ENCODE assay signal across 8 cellular contexts in genomic region chr11:96390403-96390830, GRCh38. TPM values are rescaled to one million over a fixed set of nuclear protein-coding genes. Genes with fewer than 3 reads are reported as not detected.
A peak's percentile ranks its signal among the peaks of the same experiment; 100 is the strongest.
DNase-seq lines count a peak whose midpoint lies in the region; ATAC-seq and TF ChIP-seq lines count a peak whose summit lies in the region.

No MANE protein-coding gene starts in this region.

- POLR2A ChIA-PET in A673 (lab: Charles Lee; ENCODE audit: low non-redundant PET) (no interaction called here), HCT116 (lab: Charles Lee) (interaction anchor here (1.1 to 1.2 kb wide), 2 partner anchors 465 to 1238 kb away, joined by 3 to 4 read pairs; no protein-coding TSS in a partner anchor)

- no peaks in the 10 kb centered on the region for H3K9me3 ChIP-seq in A673 (ENCODE audit: low read depth, low read length, poor library complexity, severe bottlenecking)
- no peaks in the 10 kb centered on the region for H3K9me3 ChIP-seq in HCT116 (ENCODE audit: control insufficient read depth in 1 of 2, insufficient read depth in 1 of 2, low read depth in 1 of 2, low read length in 2 of 2)
- H3K9me3 ChIP-seq in stomach smooth muscle (ENCODE audit: control insufficient read depth in 2 of 2, low read length in 2 of 2): no peaks in the 10 kb centered on the region

- H3K4me2 ChIP-seq in HCT116 (ENCODE audit: low read length): peak overlapping the region; percentile 93

- H3K4me1 ChIP-seq in A673 (ENCODE audit: insufficient read depth, low read length, poor library complexity, severe bottlenecking) (peaks cover 19% of the 10 kb centered on the region), HCT116 (ENCODE audit: control insufficient read depth in 1 of 2, insufficient read depth in 2 of 2, low read length in 2 of 2) (peaks cover 3 to 17% of the 10 kb centered on the region in 2 experiments; a peak in 2 of 4 replicates), stomach smooth muscle (ENCODE audit: control insufficient read depth, insufficient read depth, low read length) (peaks cover 6% of the 10 kb centered on the region)

- no peak for DNase-seq in A673 (ENCODE audit: low spot score)
- DNase-seq in HCT116 (ENCODE audit: low read depth, low spot score): no peak
- peak; percentile 76 for DNase-seq in amniotic epithelial cell (ENCODE audit: low read depth)
- no peak for DNase-seq in immature natural killer cell
- DNase-seq in G401 (ENCODE audit: low spot score): no peak

- no peak for TF ChIP-seq CTCF in A673 (conservative IDR thresholded peaks at IDR 0.05; ENCODE audit: low read depth, low read length)
- no peak for TF ChIP-seq CTCF in HCT116 (IDR thresholded peaks at IDR 0.05 in 2 of 3, conservative IDR thresholded peaks at IDR 0.05 in 1 of 3; ENCODE audit: borderline replicate concordance in 1 of 3, insufficient read depth in 1 of 3, low read depth in 2 of 3, low read length in 2 of 3)

- peak overlapping the region; percentile 84 to 93 (median 90) for H3K27ac Mint-ChIP-seq in immature natural killer cell

- H3K79me2 ChIP-seq in HCT116 (ENCODE audit: insufficient read depth, low read length): peaks cover 15% of the 10 kb centered on the region

- H3K9me3 Mint-ChIP-seq in immature natural killer cell: no peaks in the 10 kb centered on the region

- RAD21 ChIA-PET in HCT116 (lab: Charles Lee; ENCODE audit: low non-redundant PET in 1 of 2, low total read pairs in 2 of 2, uncharacterized antibody in 2 of 2, unreplicated experiment in 2 of 2): interaction anchor here in 1 of 2 experiments (0.6 kb wide), 1 partner anchor 528 kb away, joined by 3 read pairs; no protein-coding TSS in a partner anchor

- H3K36me3 Mint-ChIP-seq in immature natural killer cell: no peaks in the 10 kb centered on the region

- CTCF ChIA-PET in A673 (lab: Charles Lee): interaction anchor here (0.6 to 2.3 kb wide), 5 partner anchors 36 to 554 kb away, joined by 3 to 13 read pairs (median 4); partner anchors contain the start of gene MAML2
- CTCF ChIA-PET in HCT116 (lab: Charles Lee): interaction anchor here (1.6 to 2.7 kb wide), 2 partner anchors 47 to 554 kb away, joined by 15 to 16 read pairs; partner anchors contain the start of gene MAML2

- H3K4me1 Mint-ChIP-seq in immature natural killer cell: peaks cover 37 to 62% of the 10 kb centered on the region in 2 donors

- no peak; the same call in 1 of the 2 replicates for ATAC-seq in HCT116
- no peak for ATAC-seq in GM18519 (IDR thresholded peaks at IDR 0.05; ENCODE audit: low FRiP score, unreplicated experiment)
- no peak for ATAC-seq in GM19397 (IDR thresholded peaks at IDR 0.05; ENCODE audit: unreplicated experiment)

- in situ Hi-C loops in G401 (cut with HindIII; ENCODE audit: low sequenced_read_pairs): no loop called here

- TF ChIP-seq POLR2A in HCT116 (IDR thresholded peaks at IDR 0.05; ENCODE audit: borderline replicate concordance, extremely low read depth, insufficient read depth, insufficient read length): no peak

- H3K4me3 Mint-ChIP-seq in immature natural killer cell: peak overlapping the region; percentile 91 to 97 (median 94)

- intact Hi-C loops in A673 (cut with micrococcal nuclease; ENCODE audit: unreplicated experiment) (loop anchor here (5.0 kb wide), 4 partner anchors 153 to 468 kb away; partner anchors contain the start of gene MTMR2), HCT116 (cut with micrococcal nuclease) (loop anchor here (5.0 kb wide), 2 partner anchors 468 to 598 kb away; partner anchors contain the start of genes CEP57 and MTMR2)

- 0 out of 2 replicates have a peak, but pooled peaks cover 3% of the 10 kb centered on the region for H4K20me1 ChIP-seq in HCT116 (ENCODE audit: insufficient read depth)

- H3K9me2 ChIP-seq in HCT116 (ENCODE audit: insufficient read depth): no peaks in the 10 kb centered on the region

- no peaks in the 10 kb centered on the region for H3K36me3 ChIP-seq in A673 (ENCODE audit: insufficient read depth, low read length, poor library complexity, severe bottlenecking)
- no peaks in the 10 kb centered on the region for H3K36me3 ChIP-seq in HCT116 (ENCODE audit: control insufficient read depth in 1 of 2, insufficient read depth in 2 of 2, low read length in 2 of 2)
- H3K36me3 ChIP-seq in stomach smooth muscle (ENCODE audit: control insufficient read depth in 2 of 2, insufficient read depth in 2 of 2, low read length in 2 of 2): no peaks in the 10 kb centered on the region

- H3K4me3 ChIP-seq in A673 (ENCODE audit: low read depth, low read length, poor library complexity, severe bottlenecking) (peak overlapping the region; percentile 74), HCT116 (replicated peaks in 1 of 2; ENCODE audit: low read depth in 1 of 2, low read length in 2 of 2) (peak overlapping the region; percentile 77 to 88), stomach smooth muscle (ENCODE audit: low read length in 2 of 2) (peak overlapping the region; percentile 86 to 90)

- H2AFZ ChIP-seq in HCT116 (ENCODE audit: low read depth, low read length, poor library complexity, severe bottlenecking): no peak overlapping the region

- H3K27ac ChIP-seq in A673 (ENCODE audit: low read depth, low read length, poor library complexity, severe bottlenecking) (peak overlapping the region; percentile 88), HCT116 (ENCODE audit: low read depth, low read length) (peak overlapping the region; percentile 52; the same call in 1 of the 2 replicates), stomach smooth muscle (ENCODE audit: low read length) (peak overlapping the region; percentile 50)

- H3K9ac ChIP-seq in HCT116 (ENCODE audit: low read length) (peak overlapping the region; percentile 82), stomach smooth muscle (ENCODE audit: low read length in 2 of 2) (peak overlapping the region; percentile 68 to 73)

- peaks cover 0 to 6% (median 0%) of the 10 kb centered on the region in 3 donors for H3K27me3 Mint-ChIP-seq in immature natural killer cell (ENCODE audit: low read depth in 3 of 3)

- TSS peak; percentile 78 for BruUV-seq in A673 (replicated peaks; lab: Mats Ljungman, UMichigan)
- BruUV-seq in HCT116 (replicated peaks; lab: Mats Ljungman, UMichigan): TSS peak; percentile 81

- no peak for TF ChIP-seq RAD21 in HCT116 (IDR thresholded peaks at IDR 0.05; ENCODE audit: low read depth)

- no peaks in the 10 kb centered on the region for H3K27me3 ChIP-seq in A673 (replicated peaks; ENCODE audit: insufficient read depth, low read depth, low read length, poor library complexity)
- H3K27me3 ChIP-seq in HCT116 (ENCODE audit: insufficient read depth, low read length): no peaks in the 10 kb centered on the region
- H3K27me3 ChIP-seq in stomach smooth muscle (ENCODE audit: control insufficient read depth in 1 of 2, insufficient read depth in 2 of 2, low read length in 2 of 2): no peaks in the 10 kb centered on the region

TF ChIP-seq in HCT116, 20 proteins besides CTCF, POLR2A, EP300 and RAD21:
- TF ChIP-seq POLR2AphosphoS5 (IDR thresholded peaks at IDR 0.05; ENCODE audit: low read depth, low read length) (no peak), CEBPB (IDR thresholded peaks at IDR 0.05; ENCODE audit: low read depth) (no peak), ZNF274 (IDR thresholded peaks at IDR 0.05; ENCODE audit: low read depth, low read length) (no peak), ZFX (IDR thresholded peaks at IDR 0.05) (no peak), SIN3A (IDR thresholded peaks at IDR 0.05; ENCODE audit: low read depth) (no peak), ZBTB33 (IDR thresholded peaks at IDR 0.05; ENCODE audit: extremely low read depth, insufficient replicate concordance, low read length) (no peak), EZH2 (IDR thresholded peaks at IDR 0.05) (no peak)

RNA-seq across cellular contexts. Expression of gene JRKL, which starts 0.6 kb away (rescaled TPM):
- total RNA-seq in A673 (2021) (11.0 and 12.7 TPM in 2 replicates), HCT116 (2021; ENCODE audit: unreplicated experiment) (6.7 TPM)
- polyA plus RNA-seq in HCT116 (2012): 2.8 and 4.0 TPM in 2 replicates
- 1 to 10 TPM in 2 of 3 donors, not detected in 1; 1.2 to 2.7 TPM for polyA plus RNA-seq in immature natural killer cell
- total RNA-seq in G401 (2014; rRNA removed; shearing (Covaris generic)): 0.24 and 2.6 TPM in 2 replicates

RNA-seq across cellular contexts. Expression of gene CCDC82, which starts 0.7 kb away (rescaled TPM):
- total RNA-seq in A673 (2021): 30.5 and 33.1 TPM in 2 replicates
- total RNA-seq in HCT116 (2021; ENCODE audit: unreplicated experiment): 11.2 TPM
- polyA plus RNA-seq in HCT116 (2012): 2.9 and 5.4 TPM in 2 replicates
- 10 to 100 TPM; 11.4 to 30.7 (median 20.9) TPM for polyA plus RNA-seq in immature natural killer cell
- 5.5 and 7.1 TPM in 2 replicates for total RNA-seq in G401 (2014; rRNA removed; shearing (Covaris generic))

RNA-seq across cellular contexts. Expression of gene MAML2, which starts 47.4 kb away (rescaled TPM):
- total RNA-seq in A673 (2021) (6.4 and 7.9 TPM in 2 replicates), HCT116 (2021; ENCODE audit: unreplicated experiment) (2.6 TPM)
- 1.5 and 2.1 TPM in 2 replicates for polyA plus RNA-seq in HCT116 (2012)
- polyA plus RNA-seq in immature natural killer cell: 1 to 10 TPM in 2 of 3 donors, under 1 TPM in 1; 0.26 to 4.5 (median 1.1) TPM
- not detected in 2 replicates for total RNA-seq in G401 (2014; rRNA removed; shearing (Covaris generic))
